In genomic region chr17:57576744-57577143, GRCh38 we compare ENCODE assay signal across 1 cellular context.
TF ChIP-seq lines count a peak whose summit lies in the region.

No MANE protein-coding gene starts in this region.

TF ChIP-seq in HEK293, 187 proteins besides CTCF, POLR2A, EP300 and RAD21 (continued from another document):
- TF ChIP-seq ZNF449 (tag by site-specific recombination; IDR thresholded peaks at IDR 0.05) (no peak), ZSCAN23 (tag by site-specific recombination; IDR thresholded peaks at IDR 0.05) (no peak), SP7 (tag by site-specific recombination; IDR thresholded peaks at IDR 0.05) (no peak), SCRT2 (tag by site-specific recombination; IDR thresholded peaks at IDR 0.05) (peak; percentile 85)
- TF ChIP-seq, protein P1, sequence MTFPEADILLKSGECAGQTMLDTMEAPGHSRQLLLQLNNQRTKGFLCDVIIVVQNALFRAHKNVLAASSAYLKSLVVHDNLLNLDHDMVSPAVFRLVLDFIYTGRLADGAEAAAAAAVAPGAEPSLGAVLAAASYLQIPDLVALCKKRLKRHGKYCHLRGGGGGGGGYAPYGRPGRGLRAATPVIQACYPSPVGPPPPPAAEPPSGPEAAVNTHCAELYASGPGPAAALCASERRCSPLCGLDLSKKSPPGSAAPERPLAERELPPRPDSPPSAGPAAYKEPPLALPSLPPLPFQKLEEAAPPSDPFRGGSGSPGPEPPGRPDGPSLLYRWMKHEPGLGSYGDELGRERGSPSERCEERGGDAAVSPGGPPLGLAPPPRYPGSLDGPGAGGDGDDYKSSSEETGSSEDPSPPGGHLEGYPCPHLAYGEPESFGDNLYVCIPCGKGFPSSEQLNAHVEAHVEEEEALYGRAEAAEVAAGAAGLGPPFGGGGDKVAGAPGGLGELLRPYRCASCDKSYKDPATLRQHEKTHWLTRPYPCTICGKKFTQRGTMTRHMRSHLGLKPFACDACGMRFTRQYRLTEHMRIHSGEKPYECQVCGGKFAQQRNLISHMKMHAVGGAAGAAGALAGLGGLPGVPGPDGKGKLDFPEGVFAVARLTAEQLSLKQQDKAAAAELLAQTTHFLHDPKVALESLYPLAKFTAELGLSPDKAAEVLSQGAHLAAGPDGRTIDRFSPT (tag by site-specific recombination; IDR thresholded peaks at IDR 0.05), result no peak
